ENCODE assay signal across 7 cellular contexts in the genomic region with DNA sequence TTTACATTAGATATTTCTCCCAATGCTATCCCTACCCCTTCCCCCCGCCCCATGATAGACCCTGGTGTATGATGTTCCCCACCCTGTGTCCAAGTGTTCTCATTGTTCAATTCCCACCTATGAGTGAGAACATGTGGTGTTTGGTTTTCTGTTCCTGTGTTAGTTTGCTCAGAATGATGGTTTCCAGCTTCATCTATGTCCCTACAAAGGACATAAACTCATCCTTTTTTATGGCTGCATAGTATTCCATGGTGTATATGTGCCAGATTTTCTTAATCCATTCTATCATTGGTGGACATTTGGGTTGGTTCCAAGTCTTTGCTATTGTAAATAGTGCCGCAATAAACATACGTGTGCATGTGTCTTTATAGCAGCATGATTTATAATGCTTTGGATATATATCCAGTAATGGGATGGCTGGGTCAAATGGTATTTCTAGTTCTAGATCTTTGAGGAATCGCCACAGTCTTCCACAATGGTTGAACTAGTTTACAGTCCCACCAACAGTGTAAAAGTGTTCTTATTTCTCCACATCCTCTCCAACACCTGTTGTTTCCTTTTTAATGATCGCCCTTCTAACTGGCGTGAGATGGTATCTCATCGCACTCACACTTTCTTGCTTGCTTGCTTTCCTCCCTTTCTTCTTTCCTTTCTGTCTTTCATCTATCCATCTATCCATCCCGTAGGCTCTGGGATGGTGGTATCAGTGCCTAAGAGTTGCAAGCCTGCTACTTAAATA. TPM values are rescaled to one million over a fixed set of nuclear protein-coding genes. Genes with fewer than 3 reads are reported as not detected.
DNase-seq lines count a peak whose midpoint lies in the region; ATAC-seq, FAIRE-seq and TF ChIP-seq lines count a peak whose summit lies in the region.
"Not testable (repeated sequence)": the region's sequence is repeated elsewhere in the genome, so short reads cannot be mapped to it uniquely, and the experiment has no call there.

No MANE protein-coding gene starts in this region.

- H3K27ac ChIP-seq in K562 (ENCODE audit: extremely low read depth, low read depth, low read length) = not testable (repeated sequence)

- H3K27ac Mint-ChIP-seq in CD14-positive monocyte = peak overlapping the region in 6 of 7 donors; percentile 5 to 89 (median 68)
- H3K27ac Mint-ChIP-seq in IgD-negative memory B cell = peak overlapping the region in 1 of 3 donors; percentile 21
- H3K27ac Mint-ChIP-seq in T-helper 1 cell treated with Interleukin-12 subunit alpha and Interleukin-12 subunit beta and Interleukin-4 antibody, amounts not matched to agents 30 μg/mL and 1 μg/mL, for 36 hours = peak overlapping the region; percentile 56
- peak overlapping the region; percentile 3 for H3K27ac Mint-ChIP-seq in activated CD8-positive, alpha-beta T cell treated with anti-CD3 and anti-CD28 coated beads for 36 hours
- peak overlapping the region; percentile 15 for H3K27ac Mint-ChIP-seq in activated T-helper 17 cell treated with anti-CD3 and anti-CD28 coated beads, Interleukin-2, amount 50 U/mL, for 72 hours
- peak overlapping the region; percentile 69 for H3K27ac Mint-ChIP-seq in stimulated activated memory B cell treated with anti-CD40 and anti-IgM and Interleukin-4, amounts not matched to agents 10 μg/mL and 1 μg/mL and 100 μg/mL, for 72 hours

- H2AFZ ChIP-seq in K562 (ENCODE audit: low read depth, low read length) = not testable (repeated sequence)

- H3K27me3 ChIP-seq in K562 (ENCODE audit: control insufficient read depth in 2 of 2, insufficient read depth in 2 of 2, low read length in 2 of 2) = not testable (repeated sequence)

- CTCF ChIA-PET in activated CD8-positive, alpha-beta T cell treated with anti-CD3 and anti-CD28 coated beads for 36 hours (lab: Charles Lee) = interaction anchor here (1.5 kb wide), 1 partner anchor 201 kb away, joined by 4 read pairs; no protein-coding TSS in a partner anchor
- CTCF ChIA-PET in K562 (lab: Yijun Ruan, JAX; ENCODE audit: low intra/inter-chr PET ratio) = not testable (repeated sequence)

- H3K4me2 ChIP-seq in K562 (ENCODE audit: insufficient read depth, low read length) = not testable (repeated sequence)

- H4K20me1 ChIP-seq in K562 (replicated peaks; ENCODE audit: control insufficient read depth, insufficient read depth, low read length) = not testable (repeated sequence)

- ATAC-seq in activated CD8-positive, alpha-beta T cell treated with anti-CD3 and anti-CD28 coated beads for 36 hours; activated T-helper 17 cell treated with anti-CD3 and anti-CD28 coated beads, Interleukin-2, amount 50 U/mL, for 72 hours (replicated peaks); K562; stimulated activated memory B cell treated with anti-CD40 and anti-IgM and Interleukin-4, amounts not matched to agents 10 μg/mL and 1 μg/mL and 100 μg/mL, for 72 hours: not testable (repeated sequence)

- H3K4me3 Mint-ChIP-seq in CD14-positive monocyte = peak overlapping the region in 1 of 2 donors; percentile 31
- H3K4me3 Mint-ChIP-seq in IgD-negative memory B cell = peak overlapping the region in 3 of 4 donors; percentile 45 to 72 (median 47)
- H3K4me3 Mint-ChIP-seq in T-helper 1 cell treated with Interleukin-12 subunit alpha and Interleukin-12 subunit beta and Interleukin-4 antibody, amounts not matched to agents 30 μg/mL and 1 μg/mL, for 36 hours = peak overlapping the region; percentile 21
- H3K4me3 Mint-ChIP-seq in activated CD8-positive, alpha-beta T cell treated with anti-CD3 and anti-CD28 coated beads for 36 hours; activated T-helper 17 cell treated with anti-CD3 and anti-CD28 coated beads, Interleukin-2, amount 50 U/mL, for 72 hours: not testable (repeated sequence)
- peak overlapping the region; percentile 12 for H3K4me3 Mint-ChIP-seq in stimulated activated memory B cell treated with anti-CD40 and anti-IgM and Interleukin-4, amounts not matched to agents 10 μg/mL and 1 μg/mL and 100 μg/mL, for 72 hours

- DNase-seq in CD14-positive monocyte (ENCODE audit: low spot score); activated CD8-positive, alpha-beta T cell treated with anti-CD3 and anti-CD28 coated beads for 36 hours; K562 (ENCODE audit: extremely low read depth in 1 of 4, low spot score in 3 of 4): not testable (repeated sequence)

- 70% methylated on average over 6 of the region's 8 CpGs for WGBS in K562 (ENCODE audit: insufficient coverage, low coverage, missing lambda C conversion rate)

- H3K36me3 Mint-ChIP-seq in CD14-positive monocyte = peaks cover 16 to 21% of the 10 kb centered on the region in 2 donors
- not testable (repeated sequence) for H3K36me3 Mint-ChIP-seq in IgD-negative memory B cell; activated CD8-positive, alpha-beta T cell treated with anti-CD3 and anti-CD28 coated beads for 36 hours (ENCODE audit: low read depth); activated T-helper 17 cell treated with anti-CD3 and anti-CD28 coated beads, Interleukin-2, amount 50 U/mL, for 72 hours (ENCODE audit: low read depth)
- peaks cover 25% of the 10 kb centered on the region for H3K36me3 Mint-ChIP-seq in T-helper 1 cell treated with Interleukin-12 subunit alpha and Interleukin-12 subunit beta and Interleukin-4 antibody, amounts not matched to agents 30 μg/mL and 1 μg/mL, for 36 hours (ENCODE audit: low read depth)
- H3K36me3 Mint-ChIP-seq in stimulated activated memory B cell treated with anti-CD40 and anti-IgM and Interleukin-4, amounts not matched to agents 10 μg/mL and 1 μg/mL and 100 μg/mL, for 72 hours = peaks cover 12% of the 10 kb centered on the region

- POLR2A ChIA-PET in activated CD8-positive, alpha-beta T cell treated with anti-CD3 and anti-CD28 coated beads for 36 hours (lab: Charles Lee) = interaction anchor here (1.0 kb wide), 1 partner anchor 11 kb away, joined by 3 read pairs; no protein-coding TSS in a partner anchor
- POLR2A ChIA-PET in K562 (lab: Yijun Ruan, JAX) = not testable (repeated sequence)

- not testable (repeated sequence) for H3K9me1 ChIP-seq in K562 (ENCODE audit: control insufficient read depth, insufficient read depth, low read length)

- not testable (repeated sequence) for H3K4me3 ChIP-seq in K562

- not testable (repeated sequence) for TF ChIP-seq RAD21 in K562 (CRISPR knock-in tag; conservative IDR thresholded peaks at IDR 0.05 in 1 of 2, IDR thresholded peaks at IDR 0.05 in 1 of 2)

- H3K27me3 Mint-ChIP-seq in CD14-positive monocyte (ENCODE audit: low read depth in 3 of 3); IgD-negative memory B cell; T-helper 1 cell treated with Interleukin-12 subunit alpha and Interleukin-12 subunit beta and Interleukin-4 antibody, amounts not matched to agents 30 μg/mL and 1 μg/mL, for 36 hours (ENCODE audit: low read depth); activated CD8-positive, alpha-beta T cell treated with anti-CD3 and anti-CD28 coated beads for 36 hours; stimulated activated memory B cell treated with anti-CD40 and anti-IgM and Interleukin-4, amounts not matched to agents 10 μg/mL and 1 μg/mL and 100 μg/mL, for 72 hours: not testable (repeated sequence)
- peaks cover 23% of the 10 kb centered on the region for H3K27me3 Mint-ChIP-seq in activated T-helper 17 cell treated with anti-CD3 and anti-CD28 coated beads, Interleukin-2, amount 50 U/mL, for 72 hours

- intact Hi-C loops in CD14-positive monocyte (cut with micrococcal nuclease); activated CD8-positive, alpha-beta T cell treated with anti-CD3 and anti-CD28 coated beads for 36 hours (cut with micrococcal nuclease); K562 (cut with micrococcal nuclease): not testable (repeated sequence)

- H3K36me3 ChIP-seq in K562 (ENCODE audit: control insufficient read depth, insufficient read depth, low read length) = not testable (repeated sequence)

- TF ChIP-seq POLR2A in K562 (conservative IDR thresholded peaks at IDR 0.05) = not testable (repeated sequence)

- H3K79me2 ChIP-seq in K562 (ENCODE audit: control insufficient read depth, insufficient read depth, low read length) = peaks cover 22% of the 10 kb centered on the region; the same call in 2 of the 3 replicates

- not testable (repeated sequence) for H3K9me3 ChIP-seq in K562 (replicated peaks; ENCODE audit: control insufficient read depth, insufficient read depth, low read depth, low read length)

- H3K4me1 ChIP-seq in K562 (replicated peaks in 1 of 2; ENCODE audit: control insufficient read depth in 2 of 2, insufficient read depth in 2 of 2, low read length in 2 of 2) = not testable (repeated sequence)

- not testable (repeated sequence) for H3K9ac ChIP-seq in K562 (ENCODE audit: insufficient read depth in 1 of 2, low read depth in 2 of 2, low read length in 2 of 2)

- not testable (repeated sequence) for TF ChIP-seq EP300 in K562 (IDR thresholded peaks at IDR 0.05; ENCODE audit: low read length)

- TF ChIP-seq CTCF in CD14-positive monocyte (IDR thresholded peaks at IDR 0.05); activated CD8-positive, alpha-beta T cell treated with anti-CD3 and anti-CD28 coated beads for 36 hours (IDR thresholded peaks at IDR 0.05); K562 (IDR thresholded peaks at IDR 0.05 in 2 of 3, conservative IDR thresholded peaks at IDR 0.05 in 1 of 3; ENCODE audit: insufficient read depth in 2 of 3, low read depth in 1 of 3, low read length in 3 of 3): not testable (repeated sequence)

- BruUV-seq in K562 (replicated peaks; lab: Mats Ljungman, UMichigan) = not testable (repeated sequence)

- not testable (repeated sequence) for H3K9me3 Mint-ChIP-seq in CD14-positive monocyte; IgD-negative memory B cell; T-helper 1 cell treated with Interleukin-12 subunit alpha and Interleukin-12 subunit beta and Interleukin-4 antibody, amounts not matched to agents 30 μg/mL and 1 μg/mL, for 36 hours; activated CD8-positive, alpha-beta T cell treated with anti-CD3 and anti-CD28 coated beads for 36 hours; activated T-helper 17 cell treated with anti-CD3 and anti-CD28 coated beads, Interleukin-2, amount 50 U/mL, for 72 hours; stimulated activated memory B cell treated with anti-CD40 and anti-IgM and Interleukin-4, amounts not matched to agents 10 μg/mL and 1 μg/mL and 100 μg/mL, for 72 hours

- in situ Hi-C loops in K562 (cut with MboI) = not testable (repeated sequence)

- H3K4me1 Mint-ChIP-seq in CD14-positive monocyte = peaks cover 82% of the 10 kb centered on the region
- H3K4me1 Mint-ChIP-seq in IgD-negative memory B cell = peaks cover 52 to 63% (median 60%) of the 10 kb centered on the region in 3 donors
- peaks cover 57% of the 10 kb centered on the region for H3K4me1 Mint-ChIP-seq in T-helper 1 cell treated with Interleukin-12 subunit alpha and Interleukin-12 subunit beta and Interleukin-4 antibody, amounts not matched to agents 30 μg/mL and 1 μg/mL, for 36 hours (ENCODE audit: low read depth)
- peaks cover 15% of the 10 kb centered on the region for H3K4me1 Mint-ChIP-seq in activated CD8-positive, alpha-beta T cell treated with anti-CD3 and anti-CD28 coated beads for 36 hours (ENCODE audit: low read depth)
- H3K4me1 Mint-ChIP-seq in activated T-helper 17 cell treated with anti-CD3 and anti-CD28 coated beads, Interleukin-2, amount 50 U/mL, for 72 hours = not testable (repeated sequence)
- peaks cover 71% of the 10 kb centered on the region for H3K4me1 Mint-ChIP-seq in stimulated activated memory B cell treated with anti-CD40 and anti-IgM and Interleukin-4, amounts not matched to agents 10 μg/mL and 1 μg/mL and 100 μg/mL, for 72 hours

- not testable (repeated sequence) for FAIRE-seq in K562 (lab: Jason Lieb, UNC)

RNA-seq across cellular contexts. Expression of a gene that starts 7.7 kb away (rescaled TPM):
- polyA plus RNA-seq in CD14-positive monocyte (1 to 10 TPM; 8.3 to 9.6 TPM), IgD-negative memory B cell (10.4 TPM), K562 (2011; rRNA removed) (2.9 and 4.0 TPM in 2 replicates), K562 (2014; fragmentation: Illumina TruSeq; extraction: Trizol) (5.9 and 6.3 TPM in 2 replicates), K562 (2014; fragmentation: Nextera tagmentation; extraction: Ambion mirVana) (1 to 10 TPM; 1.4 TPM), K562 (2014; rRNA removed) (3.4 and 3.6 TPM in 2 replicates)
- total RNA-seq in activated CD8-positive, alpha-beta T cell treated with anti-CD3 and anti-CD28 coated beads for 36 hours = 10 to 100 TPM; 26.3 to 26.7 TPM
- 10 to 100 TPM in 1 of 2 donors, 1 to 10 TPM in 1; 5.8 to 27.2 TPM for total RNA-seq in activated T-helper 17 cell treated with anti-CD3 and anti-CD28 coated beads, Interleukin-2, amount 50 U/mL, for 72 hours
- 2.6 and 7.4 TPM in 2 replicates for total RNA-seq in K562 (2011; cell fraction: chromatin; rRNA removed; ENCODE audit: low replicate concordance)
- total RNA-seq in K562 (2011; cell fraction: nucleolus; rRNA removed) = 1.0 and 1.2 TPM in 2 replicates
- 2.6 and 3.5 TPM in 2 replicates for total RNA-seq in K562 (2011; cell fraction: nucleoplasm; rRNA removed)
- total RNA-seq in K562 (2014; rRNA removed) (3.4 and 3.7 TPM in 2 replicates), K562 (2014; rRNA removed; fragmentation: Illumina TruSeq; extraction: Trizol) (7.5 and 9.0 TPM in 2 replicates), K562 (2015; rRNA removed; fragmentation: Illumina TruSeq; extraction: Trizol) (6.0 and 6.8 TPM in 2 replicates), K562 (2021) (7.3 and 7.6 TPM in 2 replicates)
- polyA plus RNA-seq in K562 (2011; cell fraction: cytosol; rRNA removed) = 0.78 and 2.3 TPM in 2 replicates
- polyA plus RNA-seq in K562 (2011; cell fraction: nucleus; rRNA removed) = 2.1 and 3.6 TPM in 2 replicates
- 3.2 and 4.5 TPM in 2 replicates for polyA plus RNA-seq in K562 (2012)
- 5.3 and 9.2 TPM in 2 replicates for polyA minus RNA-seq in K562 (2011; rRNA and poly(A)+ RNA removed)
- 2.2 and 2.8 TPM in 2 replicates for polyA minus RNA-seq in K562 (2011; cell fraction: cytosol; rRNA and poly(A)+ RNA removed)
- 0.94 and 2.8 TPM in 2 replicates for polyA minus RNA-seq in K562 (2011; cell fraction: nucleus; rRNA and poly(A)+ RNA removed)
